Comparison of ENCODE assay signal across 1 cellular context in the genomic region with DNA sequence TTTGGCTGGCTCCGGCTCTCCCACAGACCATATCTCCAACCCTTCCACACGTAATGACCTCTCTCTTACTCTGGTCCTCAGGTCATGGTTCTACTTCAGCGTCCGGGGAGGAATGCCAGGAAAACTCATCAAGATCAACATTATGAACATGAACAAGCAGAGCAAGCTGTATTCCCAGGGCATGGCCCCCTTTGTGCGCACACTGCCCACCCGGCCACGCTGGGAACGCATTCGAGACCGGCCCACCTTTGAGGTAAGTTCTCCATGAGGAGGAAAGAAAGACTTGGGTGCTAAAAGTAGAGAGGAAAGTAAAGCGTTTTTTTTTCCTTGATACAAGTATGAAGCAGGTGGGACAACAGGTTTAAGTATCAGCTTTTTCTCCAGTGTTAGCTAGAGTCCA.
TF ChIP-seq lines count a peak whose summit lies in the region.

No MANE protein-coding gene starts in this region.

TF ChIP-seq in WTC11, 78 proteins besides CTCF, POLR2A, EP300 and RAD21 (continued from another document):
- TF ChIP-seq, protein P1, sequence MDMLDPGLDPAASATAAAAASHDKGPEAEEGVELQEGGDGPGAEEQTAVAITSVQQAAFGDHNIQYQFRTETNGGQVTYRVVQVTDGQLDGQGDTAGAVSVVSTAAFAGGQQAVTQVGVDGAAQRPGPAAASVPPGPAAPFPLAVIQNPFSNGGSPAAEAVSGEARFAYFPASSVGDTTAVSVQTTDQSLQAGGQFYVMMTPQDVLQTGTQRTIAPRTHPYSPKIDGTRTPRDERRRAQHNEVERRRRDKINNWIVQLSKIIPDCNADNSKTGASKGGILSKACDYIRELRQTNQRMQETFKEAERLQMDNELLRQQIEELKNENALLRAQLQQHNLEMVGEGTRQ (CRISPR knock-in tag; IDR thresholded peaks at IDR 0.05) = no peak
- TF ChIP-seq GTF2I (CRISPR knock-in tag; conservative IDR thresholded peaks at IDR 0.05) (no peak), HMGA2 (CRISPR knock-in tag; IDR thresholded peaks at IDR 0.05) (no peak), JAZF1 (CRISPR knock-in tag; IDR thresholded peaks at IDR 0.05) (no peak), ESRRA (CRISPR knock-in tag; IDR thresholded peaks at IDR 0.05; ENCODE audit: borderline replicate concordance) (no peak), ZNF138 (CRISPR knock-in tag; conservative IDR thresholded peaks at IDR 0.05) (no peak), CBFB (CRISPR knock-in tag; IDR thresholded peaks at IDR 0.05; ENCODE audit: low read depth) (no peak), GRHL2 (CRISPR knock-in tag; IDR thresholded peaks at IDR 0.05; ENCODE audit: insufficient replicate concordance, severe bottlenecking) (no peak), PRRX2 (CRISPR knock-in tag; IDR thresholded peaks at IDR 0.05) (no peak), ZNF263 (CRISPR knock-in tag; IDR thresholded peaks at IDR 0.05; ENCODE audit: low read depth) (no peak), TP53 (CRISPR knock-in tag; IDR thresholded peaks at IDR 0.05) (no peak)
- TF ChIP-seq, protein P2, sequence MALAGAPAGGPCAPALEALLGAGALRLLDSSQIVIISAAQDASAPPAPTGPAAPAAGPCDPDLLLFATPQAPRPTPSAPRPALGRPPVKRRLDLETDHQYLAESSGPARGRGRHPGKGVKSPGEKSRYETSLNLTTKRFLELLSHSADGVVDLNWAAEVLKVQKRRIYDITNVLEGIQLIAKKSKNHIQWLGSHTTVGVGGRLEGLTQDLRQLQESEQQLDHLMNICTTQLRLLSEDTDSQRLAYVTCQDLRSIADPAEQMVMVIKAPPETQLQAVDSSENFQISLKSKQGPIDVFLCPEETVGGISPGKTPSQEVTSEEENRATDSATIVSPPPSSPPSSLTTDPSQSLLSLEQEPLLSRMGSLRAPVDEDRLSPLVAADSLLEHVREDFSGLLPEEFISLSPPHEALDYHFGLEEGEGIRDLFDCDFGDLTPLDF (CRISPR knock-in tag; IDR thresholded peaks at IDR 0.05) = no peak
- TF ChIP-seq, protein P3, sequence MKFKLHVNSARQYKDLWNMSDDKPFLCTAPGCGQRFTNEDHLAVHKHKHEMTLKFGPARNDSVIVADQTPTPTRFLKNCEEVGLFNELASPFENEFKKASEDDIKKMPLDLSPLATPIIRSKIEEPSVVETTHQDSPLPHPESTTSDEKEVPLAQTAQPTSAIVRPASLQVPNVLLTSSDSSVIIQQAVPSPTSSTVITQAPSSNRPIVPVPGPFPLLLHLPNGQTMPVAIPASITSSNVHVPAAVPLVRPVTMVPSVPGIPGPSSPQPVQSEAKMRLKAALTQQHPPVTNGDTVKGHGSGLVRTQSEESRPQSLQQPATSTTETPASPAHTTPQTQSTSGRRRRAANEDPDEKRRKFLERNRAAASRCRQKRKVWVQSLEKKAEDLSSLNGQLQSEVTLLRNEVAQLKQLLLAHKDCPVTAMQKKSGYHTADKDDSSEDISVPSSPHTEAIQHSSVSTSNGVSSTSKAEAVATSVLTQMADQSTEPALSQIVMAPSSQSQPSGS (CRISPR knock-in tag; IDR thresholded peaks at IDR 0.05; ENCODE audit: borderline replicate concordance, low read depth) = no peak
